In genomic region chr18:45879681-45880655, GRCh38 we compare ENCODE assay signal across 1 cellular context.
TF ChIP-seq lines count a peak whose summit lies in the region.

No MANE protein-coding gene starts in this region.

TF ChIP-seq in SK-N-SH, 30 proteins besides CTCF, POLR2A, EP300 and RAD21 (continued from another document):
- peak; percentile 92 for TF ChIP-seq SMC3 (IDR thresholded peaks at IDR 0.05; ENCODE audit: low read depth, low read length)
- no peak for TF ChIP-seq RCOR1 (IDR thresholded peaks at IDR 0.05; ENCODE audit: low read length)
TF ChIP-seq in SK-N-SH: peak in this region for 2.
